In the genomic region with DNA sequence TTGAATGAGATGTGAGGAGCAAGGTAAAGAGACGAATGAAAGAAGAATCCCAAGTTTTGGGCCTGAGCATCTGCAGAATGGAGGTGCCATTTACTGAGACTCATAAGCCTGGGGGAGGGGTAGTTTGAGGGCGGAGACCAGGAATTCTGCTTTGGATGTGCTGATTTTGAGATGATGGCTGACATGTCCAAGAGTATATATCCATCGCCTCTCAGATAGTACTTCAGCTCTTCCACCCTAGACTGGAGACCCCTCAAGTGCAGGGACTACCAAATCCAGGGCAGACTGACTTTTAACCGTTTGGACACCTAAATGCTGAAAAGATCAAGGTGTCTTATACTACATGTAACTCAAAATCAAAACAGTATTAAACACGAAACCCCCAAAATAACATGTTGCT, we compare ENCODE assay signal across 16 cellular contexts. TPM values are rescaled to one million over a fixed set of nuclear protein-coding genes. Genes with fewer than 3 reads are reported as not detected.
DNase-seq lines count a peak whose midpoint lies in the region; ATAC-seq, FAIRE-seq and TF ChIP-seq lines count a peak whose summit lies in the region.
"Had no signal": no experiment of that assay in that cellular context is flagged by ENCODE, and none has a peak within 500 bp of the region (broad histone marks: within the 10 kb centered on the region; RNA-seq: fewer than 3 reads in every experiment).

No MANE protein-coding gene starts in this region.

- POLR2A ChIA-PET in activated CD4-positive, alpha-beta memory T cell treated with anti-CD3 and anti-CD28 coated beads, Interleukin-2, amount 10 ng/mL, durations not matched to agents 7 days and 5 days (lab: Charles Lee), result interaction anchor here (0.9 to 5.0 kb wide), 9 partner anchors 7 to 67 kb away, joined by 3 to 132 read pairs (median 19); partner anchors contain the start of genes CCDC116, PPIL2 and YDJC
- POLR2A ChIA-PET in activated CD4-positive, alpha-beta memory T cell treated with anti-CD3 and anti-CD28 coated beads for 36 hours (lab: Charles Lee), result interaction anchor here (2.2 to 3.1 kb wide), 2 partner anchors 8 to 12 kb away, joined by 10 to 46 read pairs; partner anchors contain the start of genes CCDC116 and YDJC

- H3K9me3 ChIP-seq in astrocyte (ENCODE audit: insufficient read depth, low read depth, low read length), result no peaks in the 10 kb centered on the region
- H3K9me3 ChIP-seq in vagina, result no peaks in the 10 kb centered on the region
- H3K9me3 ChIP-seq: uterus had no signal

- intact Hi-C loops in activated CD4-positive, alpha-beta memory T cell treated with anti-CD3 and anti-CD28 coated beads for 36 hours (cut with micrococcal nuclease), result no loop called here
- intact Hi-C loops in vagina (cut with DNase I), result no loop called here

- TF ChIP-seq CTCF in KMS-11 (conservative IDR thresholded peaks at IDR 0.05; ENCODE audit: low read depth, low read length) (no peak), astrocyte (IDR thresholded peaks at IDR 0.05; ENCODE audit: insufficient read depth, low read depth, low read length) (no peak), neural crest cell (conservative IDR thresholded peaks at IDR 0.05) (no peak), vagina (IDR thresholded peaks at IDR 0.05) (no peak)

- H3K9me3 Mint-ChIP-seq in activated CD4-positive, alpha-beta memory T cell treated with anti-CD3 and anti-CD28 coated beads, Interleukin-2, amount 10 ng/mL, durations not matched to agents 7 days and 5 days, result no peaks in the 10 kb centered on the region
- no peaks in the 10 kb centered on the region for H3K9me3 Mint-ChIP-seq in activated CD4-positive, alpha-beta memory T cell treated with anti-CD3 and anti-CD28 coated beads for 36 hours
- H3K9me3 Mint-ChIP-seq in astrocyte (ENCODE audit: unreplicated experiment) (no peaks in the 10 kb centered on the region), neural crest cell (no peaks in the 10 kb centered on the region)
- H3K9me3 Mint-ChIP-seq: mesothelial cell of epicardium had no signal

- DNase-seq in activated CD4-positive, alpha-beta memory T cell treated with anti-CD3 and anti-CD28 coated beads, Interleukin-2, amount 10 ng/mL, durations not matched to agents 7 days and 5 days, result no peak
- DNase-seq in activated CD4-positive, alpha-beta memory T cell treated with anti-CD3 and anti-CD28 coated beads for 36 hours, result no peak
- DNase-seq in astrocyte (ENCODE audit: low read depth) (no peak), neural crest cell (ENCODE audit: low read depth, low spot score) (no peak), NCI-H1105 (lab: John Stamatoyannopoulos, UW) (no peak), vagina (ENCODE audit: extremely low spot score in 2 of 2) (no peak)
- DNase-seq: activated CD8-positive, alpha-beta memory T cell treated with anti-CD3 and anti-CD28 coated beads, Interleukin-2, amount 50 U/mL, for 4 hours; effector CD4-positive, alpha-beta T cell; NCI-H1417 treated with DMSO at 0.1 percent for 48 hours; NCI-H446 treated with DMSO at 0.1 percent for 48 hours; uterus had no signal

- H3K4me1 Mint-ChIP-seq in activated CD4-positive, alpha-beta memory T cell treated with anti-CD3 and anti-CD28 coated beads, Interleukin-2, amount 10 ng/mL, durations not matched to agents 7 days and 5 days, result peaks cover 26% of the 10 kb centered on the region
- peaks cover 20% of the 10 kb centered on the region for H3K4me1 Mint-ChIP-seq in activated CD4-positive, alpha-beta memory T cell treated with anti-CD3 and anti-CD28 coated beads for 36 hours (ENCODE audit: low read depth)
- H3K4me1 Mint-ChIP-seq in astrocyte (ENCODE audit: low read depth, unreplicated experiment) (no peaks in the 10 kb centered on the region), neural crest cell (peaks cover 28% of the 10 kb centered on the region)

- peak overlapping the region; percentile 100; the same call in 1 of the 2 replicates for H3K9ac ChIP-seq in KMS-11
- H3K9ac ChIP-seq in astrocyte (ENCODE audit: low read length), result no peak overlapping the region

- H2AFZ ChIP-seq in KMS-11 (ENCODE audit: low read depth) (no peak overlapping the region), astrocyte (ENCODE audit: low read depth, low read length) (no peak overlapping the region)

- peak overlapping the region; percentile 71 for H3K4me3 Mint-ChIP-seq in activated CD4-positive, alpha-beta memory T cell treated with anti-CD3 and anti-CD28 coated beads, Interleukin-2, amount 10 ng/mL, durations not matched to agents 7 days and 5 days
- H3K4me3 Mint-ChIP-seq in activated CD4-positive, alpha-beta memory T cell treated with anti-CD3 and anti-CD28 coated beads for 36 hours, result no peak overlapping the region
- H3K4me3 Mint-ChIP-seq in astrocyte (ENCODE audit: unreplicated experiment) (no peak overlapping the region), neural crest cell (peak overlapping the region; percentile 88)

- H3K79me2 ChIP-seq in KMS-11 (ENCODE audit: insufficient read depth, low read depth) (peaks cover 20% of the 10 kb centered on the region), astrocyte (ENCODE audit: insufficient read depth, low read length) (peaks cover 15% of the 10 kb centered on the region)

- CTCF ChIA-PET in activated CD4-positive, alpha-beta memory T cell treated with anti-CD3 and anti-CD28 coated beads, Interleukin-2, amount 10 ng/mL, durations not matched to agents 7 days and 5 days (lab: Charles Lee), result interaction anchor here (9.8 kb wide), 1 partner anchor 11 kb away, joined by 289 read pairs; the partner anchor contains the start of genes CCDC116 and YDJC
- CTCF ChIA-PET in activated CD4-positive, alpha-beta memory T cell treated with anti-CD3 and anti-CD28 coated beads for 36 hours (lab: Charles Lee), result interaction anchor here (1.0 to 3.8 kb wide), 8 partner anchors 10 to 312 kb away, joined by 3 to 151 read pairs (median 10); partner anchors contain the start of genes CCDC116, PPM1F and YDJC

- H3K4me1 ChIP-seq in KMS-11 (ENCODE audit: low read depth, poor library complexity, severe bottlenecking) (peaks cover 15% of the 10 kb centered on the region), astrocyte (ENCODE audit: insufficient read depth, low read length) (peaks cover 19% of the 10 kb centered on the region), vagina (peaks cover 25% of the 10 kb centered on the region)

- no peak for ATAC-seq in GM21528 (IDR thresholded peaks at IDR 0.05; ENCODE audit: low FRiP score, unreplicated experiment)

- H3K36me3 ChIP-seq in KMS-11 (ENCODE audit: insufficient read depth), result peaks cover 5% of the 10 kb centered on the region; the same call in 1 of the 2 replicates
- H3K36me3 ChIP-seq in astrocyte (ENCODE audit: insufficient read depth, low read length), result no peaks in the 10 kb centered on the region
- no peaks in the 10 kb centered on the region for H3K36me3 ChIP-seq in vagina
- H3K36me3 ChIP-seq: uterus had no signal

- H4K20me1 ChIP-seq in KMS-11 (ENCODE audit: insufficient read depth) (no peaks in the 10 kb centered on the region), astrocyte (ENCODE audit: insufficient read depth, low read length) (peaks cover 16% of the 10 kb centered on the region)

- no peak overlapping the region for H3K4me3 ChIP-seq in KMS-11 (IDR thresholded peaks at IDR 0.05; ENCODE audit: insufficient read depth, low read depth, low read length)
- H3K4me3 ChIP-seq in astrocyte (ENCODE audit: insufficient read depth, low read depth, low read length), result no peak overlapping the region
- no peak overlapping the region for H3K4me3 ChIP-seq in vagina

- peaks cover 15% of the 10 kb centered on the region for H3K36me3 Mint-ChIP-seq in activated CD4-positive, alpha-beta memory T cell treated with anti-CD3 and anti-CD28 coated beads, Interleukin-2, amount 10 ng/mL, durations not matched to agents 7 days and 5 days (ENCODE audit: low read depth)
- H3K36me3 Mint-ChIP-seq in activated CD4-positive, alpha-beta memory T cell treated with anti-CD3 and anti-CD28 coated beads for 36 hours, result peaks cover 12% of the 10 kb centered on the region
- H3K36me3 Mint-ChIP-seq in astrocyte (ENCODE audit: low read depth, unreplicated experiment) (peaks cover 11% of the 10 kb centered on the region), neural crest cell (ENCODE audit: low read depth) (peaks cover 7% of the 10 kb centered on the region)

- H3K27ac ChIP-seq in KMS-11 (no peak overlapping the region), astrocyte (ENCODE audit: low read depth, low read length) (no peak overlapping the region), vagina (no peak overlapping the region)

- H3K27ac Mint-ChIP-seq in activated CD4-positive, alpha-beta memory T cell treated with anti-CD3 and anti-CD28 coated beads, Interleukin-2, amount 10 ng/mL, durations not matched to agents 7 days and 5 days, result no peak overlapping the region
- H3K27ac Mint-ChIP-seq in activated CD4-positive, alpha-beta memory T cell treated with anti-CD3 and anti-CD28 coated beads for 36 hours, result no peak overlapping the region
- H3K27ac Mint-ChIP-seq in astrocyte (ENCODE audit: unreplicated experiment) (peak overlapping the region; percentile 48), neural crest cell (ENCODE audit: unreplicated experiment) (no peak overlapping the region)

- H3K27me3 Mint-ChIP-seq in activated CD4-positive, alpha-beta memory T cell treated with anti-CD3 and anti-CD28 coated beads, Interleukin-2, amount 10 ng/mL, durations not matched to agents 7 days and 5 days, result no peaks in the 10 kb centered on the region
- H3K27me3 Mint-ChIP-seq in activated CD4-positive, alpha-beta memory T cell treated with anti-CD3 and anti-CD28 coated beads for 36 hours, result peaks cover 3% of the 10 kb centered on the region
- H3K27me3 Mint-ChIP-seq in astrocyte (ENCODE audit: low read depth, unreplicated experiment), result peaks cover 10% of the 10 kb centered on the region
- H3K27me3 Mint-ChIP-seq in neural crest cell (ENCODE audit: low read depth), result no peaks in the 10 kb centered on the region

- TF ChIP-seq POLR2A in vagina (IDR thresholded peaks at IDR 0.05), result no peak

- peak overlapping the region; percentile 80; the same call in 1 of the 2 replicates for H3K4me2 ChIP-seq in KMS-11
- peak overlapping the region; percentile 97 for H3K4me2 ChIP-seq in astrocyte (ENCODE audit: low read length)

- H3K27me3 ChIP-seq in KMS-11 (ENCODE audit: insufficient read depth, low read depth) (no peaks in the 10 kb centered on the region), astrocyte (ENCODE audit: insufficient read depth, low read length) (no peaks in the 10 kb centered on the region), vagina (no peaks in the 10 kb centered on the region)
- H3K27me3 ChIP-seq: uterus had no signal

- no peak for FAIRE-seq in astrocyte (lab: Jason Lieb, UNC)

RNA-seq across cellular contexts. Expression of gene SDF2L1, which starts 1.3 kb away (rescaled TPM):
- 10 to 100 TPM; 61.4 to 62.1 TPM for total RNA-seq in activated CD4-positive, alpha-beta memory T cell treated with anti-CD3 and anti-CD28 coated beads, Interleukin-2, amount 10 ng/mL, durations not matched to agents 7 days and 5 days
- 10 to 100 TPM; 38.2 to 41.8 TPM for total RNA-seq in activated CD4-positive, alpha-beta memory T cell treated with anti-CD3 and anti-CD28 coated beads for 36 hours
- 46.8 and 49.5 TPM in 2 replicates for total RNA-seq in astrocyte
- total RNA-seq in neural crest cell, result 29.4 and 33.8 TPM in 2 replicates
- 33.9 TPM for total RNA-seq in vagina

RNA-seq across cellular contexts. Expression of gene CCDC116, which starts 8.2 kb away (rescaled TPM):
- total RNA-seq in activated CD4-positive, alpha-beta memory T cell treated with anti-CD3 and anti-CD28 coated beads, Interleukin-2, amount 10 ng/mL, durations not matched to agents 7 days and 5 days, result under 1 TPM; 0.33 to 0.43 TPM
- total RNA-seq in activated CD4-positive, alpha-beta memory T cell treated with anti-CD3 and anti-CD28 coated beads for 36 hours, result under 1 TPM; 0.27 to 0.31 TPM
- total RNA-seq in astrocyte (0.11 and 0.22 TPM in 2 replicates), neural crest cell (1.2 and 1.3 TPM in 2 replicates), vagina (not detected)
- total RNA-seq: HT1080, renal cortical epithelial cell had no signal

RNA-seq across cellular contexts. Expression of gene YDJC, which starts 11.0 kb away (rescaled TPM):
- total RNA-seq in activated CD4-positive, alpha-beta memory T cell treated with anti-CD3 and anti-CD28 coated beads, Interleukin-2, amount 10 ng/mL, durations not matched to agents 7 days and 5 days, result 10 to 100 TPM; 37.1 to 38.0 TPM
- total RNA-seq in activated CD4-positive, alpha-beta memory T cell treated with anti-CD3 and anti-CD28 coated beads for 36 hours, result 10 to 100 TPM; 45.3 to 47.1 TPM
- 34.0 and 34.3 TPM in 2 replicates for total RNA-seq in astrocyte
- 17.0 and 18.4 TPM in 2 replicates for total RNA-seq in neural crest cell
- total RNA-seq in vagina, result 22.6 TPM

RNA-seq across cellular contexts. Expression of gene PPIL2, which starts 25.0 kb away (rescaled TPM):
- 10 to 100 TPM; 62.5 to 66.3 TPM for total RNA-seq in activated CD4-positive, alpha-beta memory T cell treated with anti-CD3 and anti-CD28 coated beads, Interleukin-2, amount 10 ng/mL, durations not matched to agents 7 days and 5 days
- total RNA-seq in activated CD4-positive, alpha-beta memory T cell treated with anti-CD3 and anti-CD28 coated beads for 36 hours, result 10 to 100 TPM; 41.4 to 45.8 TPM
- total RNA-seq in astrocyte, result 28.2 and 28.5 TPM in 2 replicates
- 39.7 and 41.9 TPM in 2 replicates for total RNA-seq in neural crest cell
- total RNA-seq in vagina, result 44.7 TPM

Comparison
In these comparisons a context has a peak if more than half of its experiments do, and no peak if none do; other contexts are left out.
1. H3K4me3 Mint-ChIP-seq: peak in activated CD4-positive, alpha-beta memory T cell treated with anti-CD3 and anti-CD28 coated beads, Interleukin-2, amount 10 ng/mL, durations not matched to agents 7 days and 5 days (single experiment) and neural crest cell (single experiment); none in activated CD4-positive, alpha-beta memory T cell treated with anti-CD3 and anti-CD28 coated beads for 36 hours (single experiment) and astrocyte (single experiment).